ENCODE assay signal across 8 cellular contexts in the genomic region with DNA sequence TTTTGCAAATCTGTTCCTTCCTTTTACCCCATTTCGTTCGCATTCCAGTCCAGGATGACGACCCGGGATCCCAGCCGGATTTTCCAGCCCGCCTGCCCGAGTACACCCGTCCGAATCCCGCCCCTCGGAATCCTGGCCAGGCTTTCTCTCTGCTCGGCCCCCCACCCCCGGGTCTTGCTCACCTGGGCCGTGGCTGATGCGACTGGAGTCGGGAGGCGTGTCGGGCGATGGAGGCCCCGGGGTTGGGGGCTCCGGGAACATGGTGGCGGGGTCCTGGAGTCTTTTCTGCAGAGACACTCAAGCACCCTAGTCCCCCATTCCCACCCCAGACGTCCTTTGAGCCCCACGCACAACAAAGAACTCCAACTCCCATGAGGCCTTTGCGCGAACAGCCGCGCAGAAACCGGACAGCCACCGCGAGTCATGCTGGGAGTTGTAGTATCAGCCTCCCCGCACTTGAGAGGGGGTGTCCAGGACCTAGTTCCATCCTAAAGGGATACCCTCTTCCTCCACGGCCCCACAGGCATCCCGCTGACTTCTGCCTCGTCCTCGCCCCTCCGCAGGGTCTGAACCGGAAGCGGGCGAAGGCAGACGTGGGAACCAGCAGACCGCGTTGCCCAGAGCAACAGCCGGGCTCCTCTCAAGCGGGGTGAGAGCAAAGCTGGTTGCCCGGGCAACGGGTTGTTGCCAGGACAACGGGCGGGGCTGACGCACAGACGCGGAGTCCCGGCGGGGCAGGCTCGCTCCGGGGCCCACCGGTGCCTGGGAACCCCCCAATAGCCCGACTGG. TPM values are rescaled to one million over a fixed set of nuclear protein-coding genes. Genes with fewer than 3 reads are reported as not detected.
A peak's percentile ranks its signal among the peaks of the same experiment; 100 is the strongest.
DNase-seq lines count a peak whose midpoint lies in the region; ATAC-seq and TF ChIP-seq lines count a peak whose summit lies in the region.

No MANE protein-coding gene starts in this region.

- in situ Hi-C loops in KBM-7 (cut with MboI; ENCODE audit: low pct_unique_long_range_greater_than_20kb, low sequenced_read_pairs): no loop called here

- peak; percentile 74 for DNase-seq in CMK (ENCODE audit: low read depth)
- peak; percentile 89 for DNase-seq in KBM-7
- peak; percentile 85 for DNase-seq in RPMI8226
- peak; percentile 84 for DNase-seq in activated T-helper 9 cell treated with anti-CD3 and anti-CD28 coated beads, Interleukin-2, amount 50 U/mL, for 16 hours (ENCODE audit: low read depth)
- peak; percentile 61 for DNase-seq in fibroblast of the conjunctiva (ENCODE audit: low read depth)
- no peak for DNase-seq in omental fat pad (ENCODE audit: low spot score)
- peak; percentile 83 for DNase-seq in superior temporal gyrus (ENCODE audit: extremely low spot score)

- peak; percentile 56 for ATAC-seq in GM21528 (IDR thresholded peaks at IDR 0.05; ENCODE audit: low FRiP score, unreplicated experiment)
- peak; percentile 30 for ATAC-seq in omental fat pad (ENCODE audit: low FRiP score)

- no peak for TF ChIP-seq CTCF in omental fat pad (IDR thresholded peaks at IDR 0.05)

RNA-seq across cellular contexts. Expression of a gene that starts 1.1 kb away (rescaled TPM):
- total RNA-seq in omental fat pad: under 1 TPM in 1 of 4 donors, not detected in 3; 0.28 TPM

RNA-seq across cellular contexts. Expression of a gene that starts 12.6 kb away (rescaled TPM):
- total RNA-seq in omental fat pad: under 1 TPM in 2 of 4 donors, not detected in 2; 0.65 to 0.69 TPM

RNA-seq across cellular contexts. Expression of a gene that starts 21.4 kb away (rescaled TPM):
- not detected for total RNA-seq in omental fat pad

RNA-seq across cellular contexts. Expression of a gene that starts 30.0 kb away (rescaled TPM):
- total RNA-seq in omental fat pad: 1 to 10 TPM in 3 of 4 donors, not detected in 1; 1.9 to 7.2 (median 4.3) TPM

RNA-seq across cellular contexts. Expression of a gene that starts 30.3 kb away (rescaled TPM):
- total RNA-seq in omental fat pad: 1 to 10 TPM; 1.4 to 9.8 (median 5.5) TPM
